Comparison of ENCODE assay signal across 18 cellular contexts in the genomic region with DNA sequence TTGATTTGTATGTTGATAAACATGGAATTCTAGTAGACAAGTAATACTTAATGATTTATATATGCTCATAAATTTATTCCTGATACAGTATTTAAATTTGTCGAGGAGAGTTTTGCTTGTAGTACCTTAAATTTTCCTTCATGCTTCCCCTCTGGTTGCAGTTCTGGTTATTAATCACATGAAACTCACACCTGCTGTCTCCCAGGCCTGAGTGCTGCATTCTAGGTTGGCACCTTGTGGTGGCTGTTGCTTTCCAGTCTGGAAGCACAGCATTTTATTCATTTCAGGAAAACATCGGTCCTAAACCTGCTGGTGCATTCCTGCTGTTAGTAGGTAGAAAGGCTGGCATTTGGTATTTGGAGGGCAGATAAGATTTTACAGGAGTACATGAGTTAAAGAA. TPM values are rescaled to one million over a fixed set of nuclear protein-coding genes. Genes with fewer than 3 reads are reported as not detected.
DNase-seq lines count a peak whose midpoint lies in the region; ATAC-seq and TF ChIP-seq lines count a peak whose summit lies in the region.
"Had no signal": no experiment of that assay in that cellular context is flagged by ENCODE, and none has a peak within 500 bp of the region (broad histone marks: within the 10 kb centered on the region; RNA-seq: fewer than 3 reads in every experiment).

No MANE protein-coding gene starts in this region.

- H3K27ac Mint-ChIP-seq in activated naive CD4-positive, alpha-beta T cell treated with anti-CD3 and anti-CD28 coated beads, Interleukin-2, amount 50 U/mL, for 24 hours: peak overlapping the region; percentile 8
- H3K27ac Mint-ChIP-seq: CD8-positive, alpha-beta T cell had no signal

- H3K27me3 ChIP-seq in colonic mucosa (no peaks in the 10 kb centered on the region), left ventricle myocardium inferior (ENCODE audit: low read depth) (no peaks in the 10 kb centered on the region)
- H3K27me3 ChIP-seq: SJSA1 had no signal

- H3K27ac ChIP-seq in colonic mucosa (no peak overlapping the region), left ventricle myocardium inferior (replicated peaks) (no peak overlapping the region)
- H3K27ac ChIP-seq: GM23248, SJSA1 had no signal

- H3K9me3 Mint-ChIP-seq in activated naive CD4-positive, alpha-beta T cell treated with anti-CD3 and anti-CD28 coated beads, Interleukin-2, amount 50 U/mL, for 24 hours: no peaks in the 10 kb centered on the region
- H3K9me3 Mint-ChIP-seq: CD8-positive, alpha-beta T cell had no signal

- no peaks in the 10 kb centered on the region for H3K9me3 ChIP-seq in colonic mucosa
- no peaks in the 10 kb centered on the region for H3K9me3 ChIP-seq in left ventricle myocardium inferior (replicated peaks)
- H3K9me3 ChIP-seq: SJSA1 had no signal

- no peaks in the 10 kb centered on the region for H3K27me3 Mint-ChIP-seq in activated naive CD4-positive, alpha-beta T cell treated with anti-CD3 and anti-CD28 coated beads, Interleukin-2, amount 50 U/mL, for 24 hours

- no peak for ATAC-seq in HG03139 (IDR thresholded peaks at IDR 0.05; ENCODE audit: unreplicated experiment)
- ATAC-seq: CD8-positive, alpha-beta T cell; HepG2 had no signal

- H3K4me3 ChIP-seq in colonic mucosa (no peak overlapping the region), left ventricle myocardium inferior (no peak overlapping the region)
- H3K4me3 ChIP-seq: GM23248, SJSA1 had no signal

- peaks cover 19% of the 10 kb centered on the region for H3K36me3 Mint-ChIP-seq in activated naive CD4-positive, alpha-beta T cell treated with anti-CD3 and anti-CD28 coated beads, Interleukin-2, amount 50 U/mL, for 24 hours

- no peak overlapping the region for H3K9ac ChIP-seq in colonic mucosa (ENCODE audit: low read depth in 2 of 2, low read length in 2 of 2)
- H3K9ac ChIP-seq: GM23248 had no signal

- intact Hi-C loops in colonic mucosa (cut with DNase I) (no loop called here), left ventricle myocardium inferior (cut with micrococcal nuclease) (no loop called here)

- DNase-seq in activated naive CD4-positive, alpha-beta T cell treated with Interleukin-2 at 50 U/mL for 16 hours: no peak
- DNase-seq in NCI-H1694 (lab: John Stamatoyannopoulos, UW) (peak; percentile 19), colonic mucosa (peak; percentile 9), inferior parietal cortex (ENCODE audit: extremely low spot score) (no peak), left ventricle myocardium inferior (no peak)
- DNase-seq: CD8-positive, alpha-beta T cell; DMS53; EL; HCEC 1CT; KBM-7; MV-4-11; NCI-H187 treated with DMSO at 0.1 percent for 48 hours; NCI-H526 had no signal

- H3K4me1 Mint-ChIP-seq in activated naive CD4-positive, alpha-beta T cell treated with anti-CD3 and anti-CD28 coated beads, Interleukin-2, amount 50 U/mL, for 24 hours: no peaks in the 10 kb centered on the region

- TF ChIP-seq CTCF in colonic mucosa (IDR thresholded peaks at IDR 0.05) (no peak), left ventricle myocardium inferior (IDR thresholded peaks at IDR 0.05; ENCODE audit: borderline replicate concordance) (no peak)

- H3K36me3 ChIP-seq in colonic mucosa (peaks cover 3% of the 10 kb centered on the region), left ventricle myocardium inferior (peaks cover 44% of the 10 kb centered on the region)

- H3K4me3 Mint-ChIP-seq in activated naive CD4-positive, alpha-beta T cell treated with anti-CD3 and anti-CD28 coated beads, Interleukin-2, amount 50 U/mL, for 24 hours: no peak overlapping the region
- H3K4me3 Mint-ChIP-seq: CD8-positive, alpha-beta T cell had no signal

- H3K4me1 ChIP-seq in colonic mucosa: no peaks in the 10 kb centered on the region
- no peaks in the 10 kb centered on the region for H3K4me1 ChIP-seq in left ventricle myocardium inferior
- H3K4me1 ChIP-seq: SJSA1 had no signal

RNA-seq across cellular contexts. Expression of a gene that starts 44.9 kb away (rescaled TPM):
- total RNA-seq in colonic mucosa: 100 to 1,000 TPM; 231 to 374 TPM
- total RNA-seq in left ventricle myocardium inferior: 34.5 TPM

Comparison
In these comparisons a context has a peak if more than half of its experiments do, and no peak if none do; other contexts are left out.
1. DNase-seq: peak in NCI-H1694 (single experiment) and colonic mucosa (single experiment); none in activated naive CD4-positive, alpha-beta T cell treated with Interleukin-2 at 50 U/mL for 16 hours (single experiment), inferior parietal cortex (single experiment) and left ventricle myocardium inferior (single experiment).